ENCODE assay signal across 19 cellular contexts in the genomic region with DNA sequence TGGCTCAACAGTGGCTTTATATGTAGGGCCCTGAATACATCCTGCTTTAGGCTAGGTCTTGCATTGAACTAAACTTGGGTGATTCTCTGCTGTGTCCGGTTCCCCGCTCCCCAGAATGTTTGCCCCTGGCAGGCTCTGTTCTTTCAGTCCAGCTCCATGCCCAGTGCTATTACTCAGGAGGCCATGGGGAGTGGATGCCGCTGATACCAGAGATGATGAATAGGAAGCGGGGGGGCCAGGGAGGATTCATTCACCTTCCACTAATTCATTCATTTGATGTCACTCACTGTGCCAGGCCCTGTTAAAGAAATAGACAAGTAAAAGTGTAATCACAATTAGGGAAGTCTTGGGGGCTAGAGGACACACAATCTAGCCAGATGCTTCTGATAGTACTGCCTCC.
DNase-seq lines count a peak whose midpoint lies in the region; FAIRE-seq and TF ChIP-seq lines count a peak whose summit lies in the region.
"Had no signal": no experiment of that assay in that cellular context is flagged by ENCODE, and none has a peak within 500 bp of the region (broad histone marks: within the 10 kb centered on the region; RNA-seq: fewer than 3 reads in every experiment).

No MANE protein-coding gene starts in this region.

- H3K27ac Mint-ChIP-seq in chondrocyte (ENCODE audit: unreplicated experiment), result no peak overlapping the region
- H3K27ac Mint-ChIP-seq: CD4-positive, alpha-beta memory T cell had no signal

- no peaks in the 10 kb centered on the region for H3K9me3 Mint-ChIP-seq in chondrocyte (ENCODE audit: low read depth)
- H3K9me3 Mint-ChIP-seq: CD4-positive, alpha-beta memory T cell had no signal

- CTCF ChIA-PET in RWPE1 (lab: Yijun Ruan, JAX), result no interaction called here

- H3K9me3 ChIP-seq in suprapubic skin, result no peaks in the 10 kb centered on the region
- H3K9me3 ChIP-seq: BLaER1 treated with 17β-estradiol and CSF1 and Interleukin-3, amounts not matched to agents 10 nM and 100 nM; SJCRH30 had no signal

- H3K36me3 Mint-ChIP-seq in chondrocyte (ENCODE audit: low read depth), result no peaks in the 10 kb centered on the region
- H3K36me3 Mint-ChIP-seq: CD4-positive, alpha-beta memory T cell had no signal

- WGBS in suprapubic skin, result 93% methylated on average over 4 of the region's 4 CpGs

- H3K27me3 Mint-ChIP-seq in chondrocyte (ENCODE audit: low read depth), result peaks cover 8% of the 10 kb centered on the region

- no peak for TF ChIP-seq POLR2A in H54 (IDR thresholded peaks at IDR 0.05; ENCODE audit: low read depth, low read length)
- TF ChIP-seq POLR2A in suprapubic skin (IDR thresholded peaks at IDR 0.05), result no peak

- H3K27ac ChIP-seq in RWPE1 (no peak overlapping the region), cingulate gyrus (ENCODE audit: low read depth, low read length) (peak overlapping the region; percentile 100), substantia nigra (ENCODE audit: low read depth, low read length, poor library complexity, severe bottlenecking) (peak overlapping the region; percentile 100), suprapubic skin (no peak overlapping the region)
- H3K27ac ChIP-seq: BLaER1 treated with 17β-estradiol and CSF1 and Interleukin-3, amounts not matched to agents 10 nM and 100 nM; SJCRH30 had no signal

- no peak overlapping the region for H3K4me3 ChIP-seq in suprapubic skin
- H3K4me3 ChIP-seq: BLaER1 treated with 17β-estradiol and CSF1 and Interleukin-3, amounts not matched to agents 10 nM and 100 nM; SJCRH30 had no signal

- peaks cover 3% of the 10 kb centered on the region for H3K4me1 ChIP-seq in suprapubic skin
- H3K4me1 ChIP-seq: SJCRH30 had no signal

- DNase-seq in H54 (ENCODE audit: insufficient read length, low spot score) (peak; percentile 50), RWPE1 (ENCODE audit: low spot score) (peak; percentile 28), substantia nigra (lab: John Stamatoyannopoulos, UW) (peak in 4 of 49 donors; percentile 13 to 26 (median 22)), suprapubic skin (ENCODE audit: low spot score in 2 of 2) (no peak), HuH-7 (ENCODE audit: low spot score) (no peak), chondrocyte (ENCODE audit: low spot score) (no peak)
- DNase-seq: 8988T; CD4-positive, alpha-beta memory T cell; GF-D8; Kasumi-1; NCI-H1092; NCI-H1436; NCI-H187 treated with DMSO at 0.1 percent for 48 hours; NCI-H2107; SJCRH30 had no signal

- TF ChIP-seq CTCF in RWPE1 (conservative IDR thresholded peaks at IDR 0.05; ENCODE audit: low read depth) (no peak), suprapubic skin (IDR thresholded peaks at IDR 0.05) (no peak), chondrocyte (IDR thresholded peaks at IDR 0.05) (no peak)

- no peak overlapping the region for H3K4me3 Mint-ChIP-seq in chondrocyte (ENCODE audit: unreplicated experiment)
- H3K4me3 Mint-ChIP-seq: CD4-positive, alpha-beta memory T cell had no signal

- peaks cover 22% of the 10 kb centered on the region for H3K27me3 ChIP-seq in suprapubic skin
- H3K27me3 ChIP-seq: BLaER1 treated with 17β-estradiol and CSF1 and Interleukin-3, amounts not matched to agents 10 nM and 100 nM had no signal

- TF ChIP-seq EP300 in suprapubic skin (IDR thresholded peaks at IDR 0.05), result no peak

- H3K4me1 Mint-ChIP-seq in chondrocyte (ENCODE audit: low read depth), result no peaks in the 10 kb centered on the region
- H3K4me1 Mint-ChIP-seq: CD4-positive, alpha-beta memory T cell had no signal

- no peak for FAIRE-seq in H54 (lab: Jason Lieb, UNC)
- FAIRE-seq: GM19239, H1 had no signal

- POLR2A ChIA-PET in RWPE1 (lab: Yijun Ruan, JAX; ENCODE audit: low non-redundant PET), result no interaction called here

- H3K36me3 ChIP-seq in suprapubic skin, result no peaks in the 10 kb centered on the region
- H3K36me3 ChIP-seq: BLaER1 treated with 17β-estradiol and CSF1 and Interleukin-3, amounts not matched to agents 10 nM and 100 nM; SJCRH30 had no signal

Comparison
In these comparisons a context has a peak if more than half of its experiments do, and no peak if none do; other contexts are left out.
1. DNase-seq: peak in H54 (single experiment) and RWPE1 (single experiment); none in suprapubic skin (0 of 2), HuH-7 (single experiment) and chondrocyte (single experiment).
2. H3K27ac ChIP-seq: peak in cingulate gyrus (single experiment) and substantia nigra (single experiment); none in RWPE1 (single experiment) and suprapubic skin (single experiment).